Comparison of ENCODE assay signal across 2 cellular contexts in the genomic region with DNA sequence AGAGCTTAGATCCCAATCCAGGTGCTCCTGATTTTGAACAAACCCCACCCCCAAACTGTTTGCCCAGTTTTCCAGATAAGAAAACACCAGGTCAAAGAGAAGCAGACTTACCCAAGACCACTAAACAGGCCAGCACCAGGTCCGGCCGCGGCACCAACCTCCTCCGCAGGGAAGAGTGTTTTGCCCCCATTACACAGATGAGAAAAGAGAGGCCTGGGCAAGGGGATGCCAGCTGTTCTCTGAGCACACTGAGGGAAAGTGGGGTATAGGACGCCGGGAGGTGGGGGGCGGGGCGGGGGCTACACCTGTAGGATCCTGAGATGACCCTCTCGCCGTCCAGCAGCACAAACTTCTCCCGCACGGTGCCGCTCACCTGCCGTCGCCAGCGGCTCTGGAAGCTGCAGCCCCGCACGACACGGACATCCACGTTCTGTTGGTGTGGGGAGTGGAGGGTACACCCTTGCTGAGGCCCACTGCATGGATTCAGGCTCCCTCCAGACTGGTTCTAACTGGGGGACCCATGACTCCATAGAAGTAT.
TF ChIP-seq lines count a peak whose summit lies in the region.

No MANE protein-coding gene starts in this region.

TF ChIP-seq in HCT116, 20 proteins besides CTCF, POLR2A, EP300 and RAD21:
- TF ChIP-seq SIN3A (IDR thresholded peaks at IDR 0.05; ENCODE audit: low read depth) (no peak), EGR1 (IDR thresholded peaks at IDR 0.05; ENCODE audit: low read depth) (no peak), YY1 (IDR thresholded peaks at IDR 0.05; ENCODE audit: extremely low read depth, insufficient replicate concordance, low read depth, low read length) (no peak), JUND (IDR thresholded peaks at IDR 0.05) (no peak)
- TF ChIP-seq, protein P1, sequence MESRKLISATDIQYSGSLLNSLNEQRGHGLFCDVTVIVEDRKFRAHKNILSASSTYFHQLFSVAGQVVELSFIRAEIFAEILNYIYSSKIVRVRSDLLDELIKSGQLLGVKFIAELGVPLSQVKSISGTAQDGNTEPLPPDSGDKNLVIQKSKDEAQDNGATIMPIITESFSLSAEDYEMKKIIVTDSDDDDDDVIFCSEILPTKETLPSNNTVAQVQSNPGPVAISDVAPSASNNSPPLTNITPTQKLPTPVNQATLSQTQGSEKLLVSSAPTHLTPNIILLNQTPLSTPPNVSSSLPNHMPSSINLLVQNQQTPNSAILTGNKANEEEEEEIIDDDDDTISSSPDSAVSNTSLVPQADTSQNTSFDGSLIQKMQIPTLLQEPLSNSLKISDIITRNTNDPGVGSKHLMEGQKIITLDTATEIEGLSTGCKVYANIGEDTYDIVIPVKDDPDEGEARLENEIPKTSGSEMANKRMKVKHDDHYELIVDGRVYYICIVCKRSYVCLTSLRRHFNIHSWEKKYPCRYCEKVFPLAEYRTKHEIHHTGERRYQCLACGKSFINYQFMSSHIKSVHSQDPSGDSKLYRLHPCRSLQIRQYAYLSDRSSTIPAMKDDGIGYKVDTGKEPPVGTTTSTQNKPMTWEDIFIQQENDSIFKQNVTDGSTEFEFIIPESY (IDR thresholded peaks at IDR 0.05; ENCODE audit: extremely low read depth, insufficient replicate concordance, low read length) = no peak
- TF ChIP-seq, protein P2, sequence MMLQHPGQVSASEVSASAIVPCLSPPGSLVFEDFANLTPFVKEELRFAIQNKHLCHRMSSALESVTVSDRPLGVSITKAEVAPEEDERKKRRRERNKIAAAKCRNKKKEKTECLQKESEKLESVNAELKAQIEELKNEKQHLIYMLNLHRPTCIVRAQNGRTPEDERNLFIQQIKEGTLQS (IDR thresholded peaks at IDR 0.05) = no peak

TF ChIP-seq in K562, 482 proteins besides CTCF, POLR2A, EP300 and RAD21:
- TF ChIP-seq, protein P3, sequence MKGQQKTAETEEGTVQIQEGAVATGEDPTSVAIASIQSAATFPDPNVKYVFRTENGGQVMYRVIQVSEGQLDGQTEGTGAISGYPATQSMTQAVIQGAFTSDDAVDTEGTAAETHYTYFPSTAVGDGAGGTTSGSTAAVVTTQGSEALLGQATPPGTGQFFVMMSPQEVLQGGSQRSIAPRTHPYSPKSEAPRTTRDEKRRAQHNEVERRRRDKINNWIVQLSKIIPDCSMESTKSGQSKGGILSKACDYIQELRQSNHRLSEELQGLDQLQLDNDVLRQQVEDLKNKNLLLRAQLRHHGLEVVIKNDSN (CRISPR knock-in tag; IDR thresholded peaks at IDR 0.05) = no peak
- no peak for TF ChIP-seq HCFC1 (IDR thresholded peaks at IDR 0.05; ENCODE audit: low read depth, low read length)
- peak in 1 of 2 experiments; percentile 33; a peak in 2 of 4 replicates for TF ChIP-seq KDM1A (IDR thresholded peaks at IDR 0.05)
- peak; percentile 72 for TF ChIP-seq ADNP (tag; IDR thresholded peaks at IDR 0.05)
- no peak for TF ChIP-seq ZNF239 (CRISPR knock-in tag; IDR thresholded peaks at IDR 0.05)
- peak; percentile 69 for TF ChIP-seq RBM25 (IDR thresholded peaks at IDR 0.05; ENCODE audit: low read depth, low read length, severe bottlenecking)
